ENCODE assay signal across 8 cellular contexts in the genomic region with DNA sequence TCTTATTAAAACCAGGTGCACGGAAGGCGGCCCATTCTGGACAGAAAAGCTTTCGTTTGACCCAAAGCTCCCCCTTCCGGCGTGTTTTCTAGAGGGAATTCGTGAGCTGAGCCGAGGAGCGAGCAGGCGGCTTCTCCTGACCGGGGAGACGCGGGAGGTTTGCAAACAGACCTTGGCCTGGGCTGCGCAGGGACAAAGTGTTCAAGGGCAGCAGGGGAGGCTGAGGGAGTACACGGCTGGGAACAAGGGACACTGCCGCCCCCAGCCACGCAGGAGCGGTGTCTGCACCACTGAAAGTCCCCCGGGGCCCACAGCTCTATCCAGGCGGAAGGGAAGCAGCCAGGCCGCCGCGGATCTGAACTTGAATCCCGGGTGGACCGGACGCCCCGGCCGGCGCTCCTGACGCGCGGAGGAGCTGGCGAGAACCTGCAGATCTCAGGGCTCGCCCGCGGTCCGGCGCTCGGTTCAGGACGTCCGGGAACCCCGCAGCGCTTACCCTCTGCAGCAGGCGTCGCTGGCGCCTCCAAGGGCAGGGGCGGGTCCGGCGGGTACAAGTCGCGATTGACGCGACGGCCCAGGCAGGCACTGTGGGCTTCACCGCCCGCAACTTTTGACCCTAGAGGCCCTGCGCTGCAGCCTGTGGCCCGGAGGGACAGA.
DNase-seq lines count a peak whose midpoint lies in the region; ATAC-seq and TF ChIP-seq lines count a peak whose summit lies in the region.

No MANE protein-coding gene starts in this region.

- H3K27me3 ChIP-seq in muscle layer of duodenum (ENCODE audit: low read depth, low read length) (no peaks in the 10 kb centered on the region), suprapubic skin (peaks cover 3% of the 10 kb centered on the region)

- H3K27ac Mint-ChIP-seq in HFFc6 = no peak overlapping the region

- ATAC-seq in GM21526 (IDR thresholded peaks at IDR 0.05; ENCODE audit: low FRiP score, unreplicated experiment) (no peak), GM21423 (IDR thresholded peaks at IDR 0.05; ENCODE audit: unreplicated experiment) (no peak)

- H3K4me1 ChIP-seq in muscle layer of duodenum (ENCODE audit: control insufficient read depth in 1 of 2, insufficient read depth in 2 of 2, low read length in 2 of 2) (no peaks in the 10 kb centered on the region), suprapubic skin (peaks cover 7% of the 10 kb centered on the region)

- TF ChIP-seq POLR2A in suprapubic skin (IDR thresholded peaks at IDR 0.05) = no peak

- H3K4me1 Mint-ChIP-seq in HFFc6 (ENCODE audit: low read depth) = no peaks in the 10 kb centered on the region; the same call in 1 of the 2 replicates

- WGBS in suprapubic skin = 16% methylated on average over 22 of the region's 57 CpGs

- TF ChIP-seq CTCF in HFFc6 (IDR thresholded peaks at IDR 0.05) (no peak), suprapubic skin (IDR thresholded peaks at IDR 0.05) (no peak)

- TF ChIP-seq EP300 in suprapubic skin (IDR thresholded peaks at IDR 0.05) = no peak

- H3K36me3 Mint-ChIP-seq in HFFc6 (ENCODE audit: low read depth) = no peaks in the 10 kb centered on the region

- H3K27ac ChIP-seq in muscle layer of duodenum (ENCODE audit: low read length) (no peak overlapping the region), suprapubic skin (no peak overlapping the region)

- peak overlapping the region; percentile 41; the same call in 1 of the 2 replicates for H3K4me3 Mint-ChIP-seq in HFFc6

- H3K9me3 ChIP-seq in muscle layer of duodenum (ENCODE audit: control insufficient read depth in 1 of 2, low read length in 2 of 2) = no peaks in the 10 kb centered on the region
- no peaks in the 10 kb centered on the region for H3K9me3 ChIP-seq in suprapubic skin

- H3K4me3 ChIP-seq in muscle layer of duodenum (ENCODE audit: low read depth in 1 of 2, low read length in 2 of 2) (peak overlapping the region; percentile 39 to 59), suprapubic skin (peak overlapping the region; percentile 45)

- H3K36me3 ChIP-seq in muscle layer of duodenum (ENCODE audit: control insufficient read depth in 1 of 2, insufficient read depth in 2 of 2, low read length in 2 of 2) (no peaks in the 10 kb centered on the region), suprapubic skin (no peaks in the 10 kb centered on the region)

- in situ Hi-C loops in ACHN (cut with HindIII; ENCODE audit: low pct_ligation_motif_present, low pct_unique_long_range_greater_than_20kb, low sequenced_read_pairs) = no loop called here

- H3K9me3 Mint-ChIP-seq in HFFc6 = peaks cover 5% of the 10 kb centered on the region; the same call in 1 of the 2 replicates

- DNase-seq in ACHN (peak; percentile 11), HFFc6 (no peak), fibroblast of gingiva (ENCODE audit: low read depth) (peak; percentile 20), suprapubic skin (ENCODE audit: low spot score in 2 of 2) (peak; percentile 66 to 80)
- DNase-seq in activated CD8-positive, alpha-beta memory T cell treated with anti-CD3 and anti-CD28 coated beads, Interleukin-2, amount 50 U/mL, for 48 hours = peak; percentile 66

- peaks cover 12% of the 10 kb centered on the region for H3K27me3 Mint-ChIP-seq in HFFc6 (ENCODE audit: insufficient read depth)
